In the genomic region with DNA sequence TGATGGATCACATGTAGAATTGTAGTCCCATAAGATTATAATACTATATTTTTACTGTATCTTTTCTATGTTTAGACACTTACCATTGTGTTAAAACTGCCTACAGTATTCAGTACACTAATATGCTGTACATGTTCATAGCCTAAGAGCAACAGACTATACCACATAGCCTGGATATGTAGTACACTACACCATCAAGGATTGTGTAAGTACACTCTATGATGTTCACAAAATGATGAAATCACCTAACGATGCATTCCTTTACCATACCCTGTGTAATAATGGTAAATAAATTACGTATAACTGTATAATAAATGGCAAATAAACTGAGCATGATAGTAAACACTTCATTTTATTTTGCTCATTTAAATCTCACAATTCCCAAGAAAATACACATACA, we compare ENCODE assay signal across 21 cellular contexts.
A peak's percentile ranks its signal among the peaks of the same experiment; 100 is the strongest.
DNase-seq lines count a peak whose midpoint lies in the region; ATAC-seq and TF ChIP-seq lines count a peak whose summit lies in the region.
"Had no signal": no experiment of that assay in that cellular context is flagged by ENCODE, and none has a peak within 500 bp of the region (broad histone marks: within the 10 kb centered on the region; RNA-seq: fewer than 3 reads in every experiment).

No MANE protein-coding gene starts in this region.

- H3K27ac ChIP-seq in WERI-Rb-1 (peak overlapping the region; percentile 79), sigmoid colon (peak overlapping the region; percentile 57 to 84 (median 74))
- H3K27ac ChIP-seq: HL-60, parathyroid adenoma had no signal

- peaks cover 62% of the 10 kb centered on the region for H3K36me3 Mint-ChIP-seq in activated CD8-positive, alpha-beta T cell treated with anti-CD3 and anti-CD28 coated beads, Interleukin-2, amount 10 ng/mL, durations not matched to agents 7 days and 5 days (ENCODE audit: low read depth)

- H3K27ac Mint-ChIP-seq in activated CD8-positive, alpha-beta T cell treated with anti-CD3 and anti-CD28 coated beads, Interleukin-2, amount 10 ng/mL, durations not matched to agents 7 days and 5 days: no peak overlapping the region
- H3K27ac Mint-ChIP-seq: activated naive CD4-positive, alpha-beta T cell treated with anti-CD3 and anti-CD28 coated beads for 36 hours; naive thymus-derived CD4-positive, alpha-beta T cell; stimulated activated effector memory CD8-positive, alpha-beta T cell treated with anti-CD3 and anti-CD28 coated beads, Interleukin-12 subunit alpha, Interleukin-12 subunit beta, amount 100 ng/mL, for 72 hours had no signal

- 92 to 94% methylated on average over 2 of the region's 2 CpGs for WGBS in sigmoid colon, 2 donors

- CTCF ChIA-PET in activated CD8-positive, alpha-beta T cell treated with anti-CD3 and anti-CD28 coated beads, Interleukin-2, amount 10 ng/mL, durations not matched to agents 7 days and 5 days (lab: Charles Lee): interaction anchor here (0.7 to 1.7 kb wide), 3 partner anchors 9 to 67 kb away, joined by 3 to 10 read pairs (median 3); no protein-coding TSS in a partner anchor

- TF ChIP-seq POLR2A in sigmoid colon (IDR thresholded peaks at IDR 0.05): no peak

- peaks cover 33% of the 10 kb centered on the region for H3K9me3 Mint-ChIP-seq in activated CD8-positive, alpha-beta T cell treated with anti-CD3 and anti-CD28 coated beads, Interleukin-2, amount 10 ng/mL, durations not matched to agents 7 days and 5 days (ENCODE audit: insufficient read depth)

- intact Hi-C loops in sigmoid colon (cut with DNase I): no loop called here

- peaks cover 0 to 40% (median 26%) of the 10 kb centered on the region in 4 donors for H3K4me1 ChIP-seq in sigmoid colon
- H3K4me1 ChIP-seq: parathyroid adenoma had no signal

- no peaks in the 10 kb centered on the region for H3K27me3 Mint-ChIP-seq in activated CD8-positive, alpha-beta T cell treated with anti-CD3 and anti-CD28 coated beads, Interleukin-2, amount 10 ng/mL, durations not matched to agents 7 days and 5 days (ENCODE audit: low read depth)
- H3K27me3 Mint-ChIP-seq: CD8-positive, alpha-beta memory T cell; naive thymus-derived CD4-positive, alpha-beta T cell had no signal

- no peak overlapping the region for H3K4me3 ChIP-seq in AG10803 (ENCODE audit: low read length)
- H3K4me3 ChIP-seq in WERI-Rb-1 (ENCODE audit: low read depth, low read length): no peak overlapping the region
- H3K4me3 ChIP-seq in fibroblast of pulmonary artery (replicated peaks; ENCODE audit: low read depth, low read length): no peak overlapping the region
- no peak overlapping the region for H3K4me3 ChIP-seq in sigmoid colon
- H3K4me3 ChIP-seq: tibial nerve had no signal

- POLR2A ChIA-PET in activated CD8-positive, alpha-beta T cell treated with anti-CD3 and anti-CD28 coated beads, Interleukin-2, amount 10 ng/mL, durations not matched to agents 7 days and 5 days (lab: Charles Lee): no interaction called here

- TF ChIP-seq CTCF in AG10803 (conservative IDR thresholded peaks at IDR 0.05; ENCODE audit: low read length) (no peak), WERI-Rb-1 (IDR thresholded peaks at IDR 0.05; ENCODE audit: low read depth, low read length) (no peak), fibroblast of pulmonary artery (IDR thresholded peaks at IDR 0.05; ENCODE audit: low read length, missing control alignments) (no peak), sigmoid colon (IDR thresholded peaks at IDR 0.05) (no peak)

- H3K9me3 ChIP-seq in WERI-Rb-1 (ENCODE audit: severe bottlenecking): peaks cover 11% of the 10 kb centered on the region
- peaks cover 0 to 7% (median 0%) of the 10 kb centered on the region in 4 donors for H3K9me3 ChIP-seq in sigmoid colon

- TF ChIP-seq EP300 in sigmoid colon (IDR thresholded peaks at IDR 0.05): no peak

- DNase-seq in AG10803 (ENCODE audit: low read depth): peak; percentile 19
- DNase-seq in WERI-Rb-1: no peak
- DNase-seq in fibroblast of pulmonary artery (ENCODE audit: low read depth): peak; percentile 41
- no peak for DNase-seq in sigmoid colon
- no peak for DNase-seq in NCI-H226
- DNase-seq in NCI-H2107 treated with DMSO at 0.1 percent for 48 hours (lab: John Stamatoyannopoulos, UW; ENCODE audit: unreplicated experiment): no peak
- DNase-seq in activated CD8-positive, alpha-beta T cell treated with anti-CD3 and anti-CD28 coated beads, Interleukin-2, amount 10 ng/mL, durations not matched to agents 7 days and 5 days: no peak
- DNase-seq: activated naive CD4-positive, alpha-beta T cell treated with anti-CD3 and anti-CD28 coated beads for 36 hours; CD8-positive, alpha-beta memory T cell; DND-41; immature natural killer cell; MV-4-11; naive thymus-derived CD4-positive, alpha-beta T cell; NCI-H2029; NCI-H510A; SW 1271 had no signal

- H3K4me1 Mint-ChIP-seq in activated CD8-positive, alpha-beta T cell treated with anti-CD3 and anti-CD28 coated beads, Interleukin-2, amount 10 ng/mL, durations not matched to agents 7 days and 5 days (ENCODE audit: low read depth): peaks cover 17% of the 10 kb centered on the region

- no peaks in the 10 kb centered on the region for H3K27me3 ChIP-seq in WERI-Rb-1 (ENCODE audit: insufficient read depth, low read depth, severe bottlenecking)
- no peaks in the 10 kb centered on the region for H3K27me3 ChIP-seq in sigmoid colon
- H3K27me3 ChIP-seq: tibial nerve had no signal

- no peak for ATAC-seq in GM18502 (IDR thresholded peaks at IDR 0.05; ENCODE audit: poor library complexity, unreplicated experiment)
- ATAC-seq in activated CD8-positive, alpha-beta T cell treated with anti-CD3 and anti-CD28 coated beads, Interleukin-2, amount 10 ng/mL, durations not matched to agents 7 days and 5 days: no peak
- ATAC-seq: naive thymus-derived CD4-positive, alpha-beta T cell; stimulated activated effector memory CD8-positive, alpha-beta T cell treated with anti-CD3 and anti-CD28 coated beads, Interleukin-12 subunit alpha, Interleukin-12 subunit beta, amount 100 ng/mL, for 72 hours had no signal

- no peak overlapping the region for H3K4me3 Mint-ChIP-seq in activated CD8-positive, alpha-beta T cell treated with anti-CD3 and anti-CD28 coated beads, Interleukin-2, amount 10 ng/mL, durations not matched to agents 7 days and 5 days
- H3K4me3 Mint-ChIP-seq: activated naive CD4-positive, alpha-beta T cell treated with anti-CD3 and anti-CD28 coated beads for 36 hours; CD8-positive, alpha-beta memory T cell; immature natural killer cell; naive thymus-derived CD4-positive, alpha-beta T cell; stimulated activated effector memory CD8-positive, alpha-beta T cell treated with anti-CD3 and anti-CD28 coated beads, Interleukin-12 subunit alpha, Interleukin-12 subunit beta, amount 100 ng/mL, for 72 hours had no signal

- H3K36me3 ChIP-seq in WERI-Rb-1 (peaks cover 17% of the 10 kb centered on the region), sigmoid colon (peaks cover 0 to 14% (median 0%) of the 10 kb centered on the region in 4 donors)

Comparison
In these comparisons a context has a peak if more than half of its experiments do, and no peak if none do; other contexts are left out.
1. DNase-seq: peak in AG10803 (single experiment) and fibroblast of pulmonary artery (single experiment); none in WERI-Rb-1 (single experiment), sigmoid colon (single experiment), NCI-H226 (single experiment), NCI-H2107 treated with DMSO at 0.1 percent for 48 hours (single experiment) and activated CD8-positive, alpha-beta T cell treated with anti-CD3 and anti-CD28 coated beads, Interleukin-2, amount 10 ng/mL, durations not matched to agents 7 days and 5 days (single experiment).